17 cellular contexts compared by ENCODE assay signal in the genomic region with DNA sequence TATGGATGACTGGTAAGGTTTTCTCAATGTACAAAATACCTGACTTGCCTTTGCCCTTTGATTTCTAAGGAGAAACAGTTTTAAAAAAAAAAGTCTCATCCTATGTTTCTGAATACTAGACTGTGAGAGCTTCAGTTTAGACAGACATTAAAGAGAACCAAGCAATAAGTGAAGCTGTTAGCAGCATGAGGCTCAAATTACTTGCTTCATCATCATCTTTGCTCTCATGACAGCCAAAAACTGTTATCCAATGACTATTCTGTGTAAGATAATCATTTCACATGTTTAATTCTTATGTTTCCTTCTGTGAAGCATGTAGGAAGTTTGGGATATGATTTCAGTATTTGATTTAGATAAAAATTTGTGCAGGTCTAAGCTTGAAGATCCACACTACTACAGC.
DNase-seq lines count a peak whose midpoint lies in the region; ATAC-seq, FAIRE-seq and TF ChIP-seq lines count a peak whose summit lies in the region.
"Had no signal": no experiment of that assay in that cellular context is flagged by ENCODE, and none has a peak within 500 bp of the region (broad histone marks: within the 10 kb centered on the region; RNA-seq: fewer than 3 reads in every experiment).

No MANE protein-coding gene starts in this region.

- no peak overlapping the region for H3K4me2 ChIP-seq in K562 (ENCODE audit: insufficient read depth, low read length)
- H3K4me2 ChIP-seq: BLaER1 had no signal

- H3K4me3 ChIP-seq in K562, result no peak overlapping the region
- H3K4me3 ChIP-seq: BLaER1, GM12878, GM23248 had no signal

- TF ChIP-seq EP300 in K562 (IDR thresholded peaks at IDR 0.05; ENCODE audit: low read length), result no peak

- ATAC-seq in K562, result no peak
- no peak for ATAC-seq in CD4-positive, alpha-beta T cell (ENCODE audit: poor library complexity)
- ATAC-seq: GM12878 had no signal

- H3K4me1 ChIP-seq in K562 (replicated peaks in 1 of 2; ENCODE audit: control insufficient read depth in 2 of 2, insufficient read depth in 2 of 2, low read length in 2 of 2), result peaks cover 0 to 4% of the 10 kb centered on the region in 2 experiments; a peak in 2 of 5 replicates

- no peaks in the 10 kb centered on the region for H3K9me3 Mint-ChIP-seq in mesothelial cell of epicardium
- no peaks in the 10 kb centered on the region for H3K9me3 Mint-ChIP-seq in CD4-positive, alpha-beta T cell

- no peak overlapping the region for H3K27ac ChIP-seq in K562 (ENCODE audit: extremely low read depth, low read depth, low read length)
- H3K27ac ChIP-seq in CD4-positive, alpha-beta T cell (ENCODE audit: low read depth, low read length), result no peak overlapping the region
- H3K27ac ChIP-seq: 22Rv1, BLaER1, GM23248 had no signal

- H3K36me3 ChIP-seq in K562 (ENCODE audit: control insufficient read depth, insufficient read depth, low read length), result no peaks in the 10 kb centered on the region
- H3K36me3 ChIP-seq: BLaER1 had no signal

- H3K79me2 ChIP-seq in K562 (ENCODE audit: control insufficient read depth, insufficient read depth, low read length), result no peaks in the 10 kb centered on the region

- no peaks in the 10 kb centered on the region for H4K20me1 ChIP-seq in K562 (replicated peaks; ENCODE audit: control insufficient read depth, insufficient read depth, low read length)
- H4K20me1 ChIP-seq: BLaER1 had no signal

- H3K9me3 ChIP-seq in K562 (replicated peaks; ENCODE audit: control insufficient read depth, insufficient read depth, low read depth, low read length), result no peaks in the 10 kb centered on the region
- H3K9me3 ChIP-seq in CD4-positive, alpha-beta T cell (ENCODE audit: control insufficient read depth, low read length), result no peaks in the 10 kb centered on the region
- H3K9me3 ChIP-seq: BLaER1 had no signal

- FAIRE-seq in K562 (lab: Jason Lieb, UNC), result no peak
- FAIRE-seq: GM12878, GM18507 had no signal

- TF ChIP-seq CTCF in K562 (IDR thresholded peaks at IDR 0.05 in 2 of 3, conservative IDR thresholded peaks at IDR 0.05 in 1 of 3; ENCODE audit: insufficient read depth in 2 of 3, low read depth in 1 of 3, low read length in 3 of 3) (no peak), mesothelial cell of epicardium (IDR thresholded peaks at IDR 0.05; ENCODE audit: unreplicated experiment) (no peak)
- TF ChIP-seq CTCF in CD4-positive, alpha-beta T cell (IDR thresholded peaks at IDR 0.05), result no peak

- no TSS peak for BruUV-seq in K562 (replicated peaks; lab: Mats Ljungman, UMichigan)

- DNase-seq in NCI-H2171 treated with DMSO at 0.1 percent for 48 hours (lab: John Stamatoyannopoulos, UW) (peak; percentile 11), NCI-H2171 (lab: John Stamatoyannopoulos, UW) (no peak), K562 (ENCODE audit: extremely low read depth in 1 of 4, low spot score in 3 of 4) (no peak), mesothelial cell of epicardium (ENCODE audit: low spot score in 2 of 2, unreplicated experiment in 2 of 2) (no peak), medulla oblongata (ENCODE audit: extremely low spot score) (no peak), NCI-H2107 (lab: John Stamatoyannopoulos, UW) (no peak)
- no peak for DNase-seq in CD4-positive, alpha-beta T cell
- DNase-seq: AML-193, Calu3, DMS 273 treated with DMSO at 0.1 percent for 48 hours, DMS79, GM23248, H7 had no signal

- POLR2A ChIA-PET in K562 (lab: Yijun Ruan, JAX), result no interaction called here
- POLR2A ChIA-PET in CD4-positive, alpha-beta T cell (lab: Charles Lee), result no interaction called here

- no peak overlapping the region; the same call in 1 of the 2 replicates for H2AFZ ChIP-seq in K562 (ENCODE audit: low read depth, low read length)
- H2AFZ ChIP-seq: GM23248 had no signal

- in situ Hi-C loops in K562 (cut with MboI), result no loop called here

- no peak overlapping the region for H3K9ac ChIP-seq in K562 (ENCODE audit: insufficient read depth in 1 of 2, low read depth in 2 of 2, low read length in 2 of 2)
- H3K9ac ChIP-seq: BLaER1, GM23248 had no signal

- no peaks in the 10 kb centered on the region for H3K9me1 ChIP-seq in K562 (ENCODE audit: control insufficient read depth, insufficient read depth, low read length)

- TF ChIP-seq POLR2A in K562 (conservative IDR thresholded peaks at IDR 0.05), result no peak

- no peaks in the 10 kb centered on the region for H3K27me3 ChIP-seq in K562 (ENCODE audit: control insufficient read depth in 2 of 2, insufficient read depth in 2 of 2, low read length in 2 of 2)
- no peaks in the 10 kb centered on the region for H3K27me3 ChIP-seq in CD4-positive, alpha-beta T cell (ENCODE audit: control insufficient read depth, insufficient read depth, low read length)
- H3K27me3 ChIP-seq: BLaER1 had no signal

- TF ChIP-seq RAD21 in K562 (CRISPR knock-in tag; conservative IDR thresholded peaks at IDR 0.05 in 1 of 2, IDR thresholded peaks at IDR 0.05 in 1 of 2), result no peak

- H3K4me1 Mint-ChIP-seq in mesothelial cell of epicardium, result peaks cover 46% of the 10 kb centered on the region
- H3K4me1 Mint-ChIP-seq in CD4-positive, alpha-beta T cell (ENCODE audit: low read depth), result peaks cover 19% of the 10 kb centered on the region

- peak overlapping the region; percentile 60 for H3K27ac Mint-ChIP-seq in mesothelial cell of epicardium
- no peak overlapping the region for H3K27ac Mint-ChIP-seq in CD4-positive, alpha-beta T cell

- CTCF ChIA-PET in K562 (lab: Yijun Ruan, JAX; ENCODE audit: low intra/inter-chr PET ratio), result no interaction called here
- CTCF ChIA-PET in CD4-positive, alpha-beta T cell (lab: Charles Lee), result no interaction called here

- intact Hi-C loops in K562 (cut with micrococcal nuclease), result no loop called here
- intact Hi-C loops in CD4-positive, alpha-beta T cell (cut with DNase I, micrococcal nuclease), result no loop called here

- H3K36me3 Mint-ChIP-seq in mesothelial cell of epicardium, result no peaks in the 10 kb centered on the region
- H3K36me3 Mint-ChIP-seq in CD4-positive, alpha-beta T cell (ENCODE audit: low read depth), result no peaks in the 10 kb centered on the region

- no peaks in the 10 kb centered on the region for H3K27me3 Mint-ChIP-seq in mesothelial cell of epicardium (ENCODE audit: low read depth)
- H3K27me3 Mint-ChIP-seq in CD4-positive, alpha-beta T cell, result no peaks in the 10 kb centered on the region

- no peak overlapping the region for H3K4me3 Mint-ChIP-seq in mesothelial cell of epicardium
- no peak overlapping the region for H3K4me3 Mint-ChIP-seq in CD4-positive, alpha-beta T cell

TF ChIP-seq in K562, 482 proteins besides CTCF, POLR2A, EP300 and RAD21 (continues in another document):
- TF ChIP-seq CBX8 (IDR thresholded peaks at IDR 0.05; ENCODE audit: borderline replicate concordance, extremely low read depth, low read depth, low read length, poor library complexity, severe bottlenecking) (no peak), POLR2AphosphoS2 (IDR thresholded peaks at IDR 0.05; ENCODE audit: low read length) (no peak), ZNF41 (CRISPR knock-in tag; conservative IDR thresholded peaks at IDR 0.05) (no peak), ZNF124 (CRISPR knock-in tag; IDR thresholded peaks at IDR 0.05) (no peak), SREBF1 (IDR thresholded peaks at IDR 0.05; ENCODE audit: borderline replicate concordance, low read depth, low read length) (no peak), ERF (CRISPR knock-in tag; IDR thresholded peaks at IDR 0.05) (no peak), C11orf30 (IDR thresholded peaks at IDR 0.05; ENCODE audit: low read depth) (peak; percentile 48; the same call in 1 of the 2 replicates), ZNF316 (IDR thresholded peaks at IDR 0.05) (peak; percentile 54; the same call in 1 of the 2 replicates), ZNF263 (CRISPR knock-in tag; IDR thresholded peaks at IDR 0.05; ENCODE audit: borderline replicate concordance) (no peak)
- TF ChIP-seq, protein P1, sequence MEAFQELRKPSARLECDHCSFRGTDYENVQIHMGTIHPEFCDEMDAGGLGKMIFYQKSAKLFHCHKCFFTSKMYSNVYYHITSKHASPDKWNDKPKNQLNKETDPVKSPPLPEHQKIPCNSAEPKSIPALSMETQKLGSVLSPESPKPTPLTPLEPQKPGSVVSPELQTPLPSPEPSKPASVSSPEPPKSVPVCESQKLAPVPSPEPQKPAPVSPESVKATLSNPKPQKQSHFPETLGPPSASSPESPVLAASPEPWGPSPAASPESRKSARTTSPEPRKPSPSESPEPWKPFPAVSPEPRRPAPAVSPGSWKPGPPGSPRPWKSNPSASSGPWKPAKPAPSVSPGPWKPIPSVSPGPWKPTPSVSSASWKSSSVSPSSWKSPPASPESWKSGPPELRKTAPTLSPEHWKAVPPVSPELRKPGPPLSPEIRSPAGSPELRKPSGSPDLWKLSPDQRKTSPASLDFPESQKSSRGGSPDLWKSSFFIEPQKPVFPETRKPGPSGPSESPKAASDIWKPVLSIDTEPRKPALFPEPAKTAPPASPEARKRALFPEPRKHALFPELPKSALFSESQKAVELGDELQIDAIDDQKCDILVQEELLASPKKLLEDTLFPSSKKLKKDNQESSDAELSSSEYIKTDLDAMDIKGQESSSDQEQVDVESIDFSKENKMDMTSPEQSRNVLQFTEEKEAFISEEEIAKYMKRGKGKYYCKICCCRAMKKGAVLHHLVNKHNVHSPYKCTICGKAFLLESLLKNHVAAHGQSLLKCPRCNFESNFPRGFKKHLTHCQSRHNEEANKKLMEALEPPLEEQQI (IDR thresholded peaks at IDR 0.05), result no peak
- TF ChIP-seq, protein P2, sequence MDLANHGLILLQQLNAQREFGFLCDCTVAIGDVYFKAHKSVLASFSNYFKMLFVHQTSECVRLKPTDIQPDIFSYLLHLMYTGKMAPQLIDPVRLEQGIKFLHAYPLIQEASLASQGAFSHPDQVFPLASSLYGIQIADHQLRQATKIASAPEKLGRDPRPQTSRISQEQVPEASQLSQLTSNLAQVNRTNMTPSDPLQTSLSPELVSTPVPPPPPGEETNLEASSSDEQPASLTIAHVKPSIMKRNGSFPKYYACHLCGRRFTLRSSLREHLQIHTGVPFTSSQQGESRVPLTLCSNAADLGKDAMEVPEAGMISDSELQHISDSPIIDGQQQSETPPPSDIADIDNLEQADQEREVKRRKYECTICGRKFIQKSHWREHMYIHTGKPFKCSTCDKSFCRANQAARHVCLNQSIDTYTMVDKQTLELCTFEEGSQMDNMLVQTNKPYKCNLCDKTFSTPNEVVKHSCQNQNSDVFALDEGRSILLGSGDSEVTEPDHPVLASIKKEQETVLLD (IDR thresholded peaks at IDR 0.05), result no peak
